19 cellular contexts compared by ENCODE assay signal in genomic region chr10:128963246-128964099, GRCh38.
"Had no signal": no experiment of that assay in that cellular context is flagged by ENCODE, and none has a peak within 500 bp of the region (broad histone marks: within the 10 kb centered on the region; RNA-seq: fewer than 3 reads in every experiment).

No MANE protein-coding gene starts in this region.

- ATAC-seq: left colon; left lung; lower lobe of right lung; naive thymus-derived CD8-positive, alpha-beta T cell; right cardiac atrium; sciatic nerve; stimulated activated effector memory CD8-positive, alpha-beta T cell treated with anti-CD3 and anti-CD28 coated beads, Interleukin-12 subunit alpha, Interleukin-12 subunit beta, amount 100 ng/mL, for 72 hours; upper lobe of right lung had no signal

- DNase-seq: hippocampal formation; kidney glomerular epithelial cell; left colon; left lung; lower lobe of right lung; mammary epithelial cell; mesenchymal stem cell; naive thymus-derived CD8-positive, alpha-beta T cell; ovary; retina; right cardiac atrium; small intestine; spleen; stimulated activated CD4-positive, alpha-beta T cell treated with anti-CD3 and anti-CD28 coated beads, Interleukin-4, amount 100 ng/mL, for 24 hours; stimulated activated naive CD4-positive, alpha-beta T cell; trophoblast cell; upper lobe of right lung had no signal
